1 cellular context compared by ENCODE assay signal in the genomic region with DNA sequence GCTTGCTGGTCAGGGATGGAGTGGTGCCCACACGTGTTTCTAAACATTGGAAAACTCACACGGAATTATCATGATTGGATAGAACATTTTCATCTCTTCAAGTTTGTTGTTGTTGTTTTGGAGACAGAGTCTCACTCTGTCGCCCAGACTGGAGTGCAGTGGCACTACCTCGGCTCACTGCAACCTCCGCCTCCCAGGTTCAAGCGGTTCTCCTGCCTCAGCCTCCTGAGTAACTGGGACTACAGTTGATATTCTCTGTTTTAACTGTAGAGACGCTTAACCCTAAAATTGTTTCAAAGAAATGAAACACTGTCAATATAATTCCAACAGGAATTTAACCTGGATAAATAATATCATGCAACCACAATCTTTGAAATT.
TF ChIP-seq lines count a peak whose summit lies in the region.

No MANE protein-coding gene starts in this region.

TF ChIP-seq in GM12878, 131 proteins besides CTCF, POLR2A, EP300 and RAD21:
- TF ChIP-seq YY1 (IDR thresholded peaks at IDR 0.05; ENCODE audit: low read depth, low read length): 0 out of 2 replicates have a peak, but pooled peaks have one; percentile 51
- TF ChIP-seq MTA2 (IDR thresholded peaks at IDR 0.05; ENCODE audit: low read depth): 0 out of 2 replicates have a peak, but pooled peaks have one; percentile 0
